ENCODE assay signal across 21 cellular contexts in genomic region chr22:39943941-39944624, GRCh38. TPM values are rescaled to one million over a fixed set of nuclear protein-coding genes. Genes with fewer than 3 reads are reported as not detected.
DNase-seq lines count a peak whose midpoint lies in the region; ATAC-seq and TF ChIP-seq lines count a peak whose summit lies in the region.
"Had no signal": no experiment of that assay in that cellular context is flagged by ENCODE, and none has a peak within 500 bp of the region (broad histone marks: within the 10 kb centered on the region; RNA-seq: fewer than 3 reads in every experiment).

No MANE protein-coding gene starts in this region.

- H3K27ac ChIP-seq in DND-41 (ENCODE audit: low read length), result peak overlapping the region; percentile 74
- H3K27ac ChIP-seq: ascending aorta had no signal

- peaks cover 92% of the 10 kb centered on the region for H3K4me1 Mint-ChIP-seq in activated CD4-positive, alpha-beta T cell treated with anti-CD3 and anti-CD28 coated beads for 36 hours
- H3K4me1 Mint-ChIP-seq in activated B cell treated with CpG ODN at 0.5 μM for 24 hours, result peaks cover 78% of the 10 kb centered on the region
- peaks cover 61 to 77% of the 10 kb centered on the region in 2 donors for H3K4me1 Mint-ChIP-seq in immature natural killer cell

- H3K4me3 ChIP-seq in DND-41 (ENCODE audit: low read depth in 1 of 2, low read length in 2 of 2), result no peak overlapping the region
- H3K4me3 ChIP-seq: ascending aorta, MG63, mucosa of descending colon had no signal

- H3K4me2 ChIP-seq in DND-41 (ENCODE audit: insufficient read depth, low read length), result peak overlapping the region; percentile 21; the same call in 1 of the 2 replicates

- no peaks in the 10 kb centered on the region for H4K20me1 ChIP-seq in DND-41 (ENCODE audit: insufficient read depth, low read length)

- H3K4me1 ChIP-seq in DND-41 (ENCODE audit: insufficient read depth, low read length), result peaks cover 79% of the 10 kb centered on the region
- H3K4me1 ChIP-seq: ascending aorta had no signal

- POLR2A ChIA-PET in activated CD4-positive, alpha-beta T cell treated with anti-CD3 and anti-CD28 coated beads for 36 hours (lab: Charles Lee), result interaction anchor here (1.3 kb wide), 1 partner anchor 9 kb away, joined by 4 read pairs; no protein-coding TSS in a partner anchor
- POLR2A ChIA-PET in activated B cell treated with CpG ODN at 0.5 μM for 24 hours (lab: Charles Lee), result interaction anchor here (0.7 kb wide), 1 partner anchor 11 kb away, joined by 3 read pairs; no protein-coding TSS in a partner anchor

- no peaks in the 10 kb centered on the region for H3K9me3 ChIP-seq in DND-41 (ENCODE audit: insufficient read depth, low read length, severe bottlenecking)
- H3K9me3 ChIP-seq: ascending aorta, MG63, mucosa of descending colon had no signal

- DNase-seq in activated CD4-positive, alpha-beta T cell treated with anti-CD3 and anti-CD28 coated beads for 36 hours, result no peak
- DNase-seq in activated CD4-positive, alpha-beta T cell treated with anti-CD3 and anti-CD28 coated beads, Interleukin-2, amount 50 U/mL, for 48 hours, result no peak
- DNase-seq in DND-41 (peak; percentile 35), activated B cell treated with CpG ODN at 0.5 μM for 24 hours (no peak), immature natural killer cell (no peak), NCI-H1105 treated with DMSO at 0.1 percent for 48 hours (lab: John Stamatoyannopoulos, UW) (no peak), kidney glomerular epithelial cell (lab: John Stamatoyannopoulos, UW) (no peak)
- DNase-seq: foreskin fibroblast; GOT3; left cardiac atrium; MG63; mucosa of descending colon; stimulated activated CD4-positive, alpha-beta T cell treated with anti-CD3 and anti-CD28 coated beads, Interleukin-1b, Interleukin-23, amount 100 ng/mL, for 48 hours; substantia nigra had no signal

- H2AFZ ChIP-seq in DND-41 (ENCODE audit: low read depth, low read length), result no peak overlapping the region

- peak overlapping the region; percentile 90 for H3K27ac Mint-ChIP-seq in activated CD4-positive, alpha-beta T cell treated with anti-CD3 and anti-CD28 coated beads for 36 hours
- H3K27ac Mint-ChIP-seq in activated B cell treated with CpG ODN at 0.5 μM for 24 hours (peak overlapping the region; percentile 35), immature natural killer cell (peak overlapping the region in 5 of 6 donors; percentile 28 to 83 (median 67))

- no peaks in the 10 kb centered on the region for H3K27me3 ChIP-seq in DND-41 (ENCODE audit: insufficient read depth, low read length, poor library complexity)
- H3K27me3 ChIP-seq: ascending aorta, MG63 had no signal

- ATAC-seq in activated CD4-positive, alpha-beta T cell treated with anti-CD3 and anti-CD28 coated beads for 36 hours, result no peak
- ATAC-seq in DND-41 (ENCODE audit: insufficient read depth, low read depth) (peak; percentile 74), activated B cell treated with CpG ODN at 0.5 μM for 24 hours (ENCODE audit: low read depth) (no peak), HG02840 (IDR thresholded peaks at IDR 0.05; ENCODE audit: low FRiP score, unreplicated experiment) (no peak)
- ATAC-seq: left cardiac atrium, mucosa of descending colon, sciatic nerve had no signal

- CTCF ChIA-PET in activated CD4-positive, alpha-beta T cell treated with anti-CD3 and anti-CD28 coated beads for 36 hours (lab: Charles Lee), result interaction anchor here (0.7 to 2.9 kb wide), 9 partner anchors 8 to 99 kb away, joined by 3 to 29 read pairs (median 5); no protein-coding TSS in a partner anchor
- CTCF ChIA-PET in activated B cell treated with CpG ODN at 0.5 μM for 24 hours (lab: Charles Lee), result interaction anchor here (1.0 to 2.9 kb wide), 2 partner anchors 80 to 81 kb away, joined by 3 to 16 read pairs; no protein-coding TSS in a partner anchor

- peak overlapping the region; percentile 57 for H3K4me3 Mint-ChIP-seq in activated CD4-positive, alpha-beta T cell treated with anti-CD3 and anti-CD28 coated beads for 36 hours
- H3K4me3 Mint-ChIP-seq in activated B cell treated with CpG ODN at 0.5 μM for 24 hours (no peak overlapping the region), immature natural killer cell (peak overlapping the region in 1 of 5 donors; percentile 29)

- H3K36me3 ChIP-seq in DND-41 (ENCODE audit: insufficient read depth, low read length), result peaks cover 29% of the 10 kb centered on the region
- H3K36me3 ChIP-seq: ascending aorta, MG63 had no signal

- no peaks in the 10 kb centered on the region for H3K27me3 Mint-ChIP-seq in activated CD4-positive, alpha-beta T cell treated with anti-CD3 and anti-CD28 coated beads for 36 hours
- H3K27me3 Mint-ChIP-seq in activated B cell treated with CpG ODN at 0.5 μM for 24 hours (no peaks in the 10 kb centered on the region), immature natural killer cell (ENCODE audit: low read depth in 3 of 3) (no peaks in the 10 kb centered on the region)

- peaks cover 95% of the 10 kb centered on the region for H3K79me2 ChIP-seq in DND-41 (ENCODE audit: insufficient read depth, low read length)

- peaks cover 3% of the 10 kb centered on the region for H3K36me3 Mint-ChIP-seq in activated CD4-positive, alpha-beta T cell treated with anti-CD3 and anti-CD28 coated beads for 36 hours (ENCODE audit: low read depth)
- H3K36me3 Mint-ChIP-seq in activated B cell treated with CpG ODN at 0.5 μM for 24 hours (ENCODE audit: low read depth) (peaks cover 5% of the 10 kb centered on the region), immature natural killer cell (peaks cover 4 to 8% (median 6%) of the 10 kb centered on the region in 3 donors)

- intact Hi-C loops in activated CD4-positive, alpha-beta T cell treated with anti-CD3 and anti-CD28 coated beads for 36 hours (cut with DNase I, micrococcal nuclease), result loop anchor here (5.0 to 10.0 kb wide), 3 partner anchors 322 to 401 kb away; partner anchors contain the start of gene ADSL (in 1 of the 2)
- intact Hi-C loops in activated B cell treated with CpG ODN at 0.5 μM for 24 hours (cut with micrococcal nuclease), result no loop called here

- no peak for TF ChIP-seq CTCF in DND-41 (IDR thresholded peaks at IDR 0.05; ENCODE audit: borderline replicate concordance, extremely low read depth, low read length, poor library complexity, severe bottlenecking)
- TF ChIP-seq CTCF in activated B cell treated with CpG ODN at 0.5 μM for 24 hours (IDR thresholded peaks at IDR 0.05), result no peak

- no peaks in the 10 kb centered on the region for H3K9me3 Mint-ChIP-seq in activated CD4-positive, alpha-beta T cell treated with anti-CD3 and anti-CD28 coated beads for 36 hours (ENCODE audit: low read depth)
- H3K9me3 Mint-ChIP-seq in activated B cell treated with CpG ODN at 0.5 μM for 24 hours (no peaks in the 10 kb centered on the region), immature natural killer cell (no peaks in the 10 kb centered on the region)

- no peak overlapping the region for H3K9ac ChIP-seq in DND-41 (ENCODE audit: low read depth, low read length)

RNA-seq across cellular contexts. Expression of gene TMA7B, which starts 16.1 kb away (rescaled TPM):
- 1 to 10 TPM in 1 of 2 experiments, under 1 TPM in 1; 0.96 to 1.1 TPM for total RNA-seq in activated CD4-positive, alpha-beta T cell treated with anti-CD3 and anti-CD28 coated beads for 36 hours
- 0.58 TPM in 1 of 2 replicates, not detected in the other for total RNA-seq in activated B cell treated with CpG ODN at 0.5 μM for 24 hours
- polyA plus RNA-seq in immature natural killer cell, result 1 to 10 TPM in 2 of 3 donors, not detected in 1; 1.4 to 2.1 TPM
- total RNA-seq: ascending aorta, endothelial cell of umbilical vein, HT1080, left cardiac atrium, osteoblast had no signal
- polyA plus RNA-seq: endothelial cell of umbilical vein had no signal

RNA-seq across cellular contexts. Expression of gene GRAP2, which starts 43.2 kb away (rescaled TPM):
- 10 to 100 TPM; 40.6 to 45.5 TPM for total RNA-seq in activated CD4-positive, alpha-beta T cell treated with anti-CD3 and anti-CD28 coated beads for 36 hours
- 4.2 and 4.3 TPM in 2 replicates for total RNA-seq in activated B cell treated with CpG ODN at 0.5 μM for 24 hours
- 10 to 100 TPM; 41.7 to 67.5 (median 46.0) TPM for polyA plus RNA-seq in immature natural killer cell
- total RNA-seq: ascending aorta, endothelial cell of umbilical vein, osteoblast had no signal

RNA-seq across cellular contexts. Expression of gene ENTHD1, which starts 50.5 kb away (rescaled TPM):
- total RNA-seq in activated CD4-positive, alpha-beta T cell treated with anti-CD3 and anti-CD28 coated beads for 36 hours, result under 1 TPM; 0.59 to 0.70 TPM
- 0.15 TPM in 1 of 2 replicates, not detected in the other for total RNA-seq in activated B cell treated with CpG ODN at 0.5 μM for 24 hours
- polyA plus RNA-seq in immature natural killer cell, result not detected
- total RNA-seq: endothelial cell of umbilical vein, HT1080, left cardiac atrium, mucosa of descending colon, osteoblast, RPMI7951 had no signal
- polyA plus RNA-seq: endothelial cell of umbilical vein had no signal

RNA-seq across cellular contexts. Expression of gene FAM83F, which starts 50.7 kb away (rescaled TPM):
- under 1 TPM; 0.49 to 0.91 TPM for total RNA-seq in activated CD4-positive, alpha-beta T cell treated with anti-CD3 and anti-CD28 coated beads for 36 hours
- 0.02 and 0.13 TPM in 2 replicates for total RNA-seq in activated B cell treated with CpG ODN at 0.5 μM for 24 hours
- not detected for polyA plus RNA-seq in immature natural killer cell
- total RNA-seq: ascending aorta, endothelial cell of umbilical vein, osteoblast, RPMI7951 had no signal
- polyA plus RNA-seq: endothelial cell of umbilical vein had no signal

Comparison
In these comparisons a context has a peak if more than half of its experiments do, and no peak if none do; other contexts are left out.
1. H3K27ac Mint-ChIP-seq: peak in every context shown above with its lines; median percentile 90 in activated CD4-positive, alpha-beta T cell treated with anti-CD3 and anti-CD28 coated beads for 36 hours; 67 in immature natural killer cell; 35 in activated B cell treated with CpG ODN at 0.5 μM for 24 hours.